Comparison of ENCODE assay signal across 18 cellular contexts in genomic region chr3:148087601-148088371, GRCh38.
DNase-seq lines count a peak whose midpoint lies in the region; ATAC-seq and TF ChIP-seq lines count a peak whose summit lies in the region.
"Had no signal": no experiment of that assay in that cellular context is flagged by ENCODE, and none has a peak within 500 bp of the region (broad histone marks: within the 10 kb centered on the region; RNA-seq: fewer than 3 reads in every experiment).

No MANE protein-coding gene starts in this region.

- no peak overlapping the region for H2AFZ ChIP-seq in Loucy (ENCODE audit: low read length)
- H2AFZ ChIP-seq in neural progenitor cell (replicated peaks), result no peak overlapping the region
- H2AFZ ChIP-seq: GM23248 had no signal

- no peaks in the 10 kb centered on the region for H3K36me3 ChIP-seq in Loucy (ENCODE audit: insufficient read depth, low read length)
- H3K36me3 ChIP-seq in neural progenitor cell, result no peaks in the 10 kb centered on the region
- H3K36me3 ChIP-seq: BE2C had no signal

- peaks cover 3% of the 10 kb centered on the region; the same call in 1 of the 2 replicates for H3F3A ChIP-seq in Loucy (ENCODE audit: low read depth)
- H3F3A ChIP-seq in neural progenitor cell (ENCODE audit: low read depth), result peaks cover 5% of the 10 kb centered on the region

- H3K4me1 ChIP-seq in Loucy (ENCODE audit: insufficient read depth, low read length, poor library complexity, severe bottlenecking), result peaks cover 51% of the 10 kb centered on the region
- H3K4me1 ChIP-seq in neural progenitor cell, result peaks cover 7% of the 10 kb centered on the region

- H3K4me3 ChIP-seq in Loucy (ENCODE audit: low read length, poor library complexity, severe bottlenecking) (no peak overlapping the region), neural progenitor cell (no peak overlapping the region)
- H3K4me3 ChIP-seq: GM23248 had no signal

- H3K27ac Mint-ChIP-seq in neural progenitor cell, result peak overlapping the region; percentile 61
- H3K27ac Mint-ChIP-seq: CD8-positive, alpha-beta memory T cell had no signal

- peaks cover 22% of the 10 kb centered on the region for H3K36me3 Mint-ChIP-seq in neural progenitor cell
- H3K36me3 Mint-ChIP-seq: CD4-positive, CD25-positive, alpha-beta regulatory T cell; CD8-positive, alpha-beta memory T cell had no signal

- H3K27me3 ChIP-seq in Loucy (ENCODE audit: insufficient read depth, low read length, poor library complexity, severe bottlenecking) (no peaks in the 10 kb centered on the region), neural progenitor cell (no peaks in the 10 kb centered on the region)
- H3K27me3 ChIP-seq: BE2C had no signal

- in situ Hi-C loops in G401 (cut with HindIII; ENCODE audit: low sequenced_read_pairs), result no loop called here

- peaks cover 13% of the 10 kb centered on the region for H3K9me3 Mint-ChIP-seq in neural progenitor cell

- H3K9ac ChIP-seq in Loucy (ENCODE audit: low read depth, low read length, poor library complexity, severe bottlenecking), result no peak overlapping the region
- H3K9ac ChIP-seq in neural progenitor cell, result no peak overlapping the region
- H3K9ac ChIP-seq: GM23248 had no signal

- H3K4me2 ChIP-seq in Loucy (ENCODE audit: low read depth, low read length, poor library complexity, severe bottlenecking) (peak overlapping the region; percentile 11), neural progenitor cell (no peak overlapping the region)

- no peak for ATAC-seq in left colon
- ATAC-seq in GM21825 (IDR thresholded peaks at IDR 0.05; ENCODE audit: unreplicated experiment), result no peak

- H3K9me3 ChIP-seq in Loucy (ENCODE audit: insufficient read depth, low read depth, low read length), result no peaks in the 10 kb centered on the region
- no peaks in the 10 kb centered on the region for H3K9me3 ChIP-seq in neural progenitor cell (ENCODE audit: low read depth)
- H3K9me3 ChIP-seq: BE2C had no signal

- no peaks in the 10 kb centered on the region for H3K9me2 ChIP-seq in Loucy (replicated peaks; ENCODE audit: low read depth, low read length)

- H4K20me1 ChIP-seq in Loucy (ENCODE audit: insufficient read depth, low read length, poor library complexity, severe bottlenecking) (no peaks in the 10 kb centered on the region), neural progenitor cell (ENCODE audit: low read depth) (no peaks in the 10 kb centered on the region)

- DNase-seq in G401 (ENCODE audit: low spot score) (peak; percentile 50), cerebellar cortex (ENCODE audit: low spot score) (peak; percentile 43), neural progenitor cell (ENCODE audit: low spot score) (no peak), left colon (no peak), NCI-H2171 (lab: John Stamatoyannopoulos, UW) (no peak)
- DNase-seq: BE2C; C1 segment of cervical spinal cord; CD4-positive, CD25-positive, alpha-beta regulatory T cell; CD8-positive, alpha-beta memory T cell; COR-L47; DMS 273 treated with DMSO at 0.1 percent for 48 hours; DMS53; GDM1; GM23248; HCEC 1CT had no signal

- peaks cover 2% of the 10 kb centered on the region for H3K27me3 Mint-ChIP-seq in neural progenitor cell (ENCODE audit: insufficient read depth, low read depth)
- H3K27me3 Mint-ChIP-seq: CD4-positive, CD25-positive, alpha-beta regulatory T cell; CD8-positive, alpha-beta memory T cell had no signal

- H3K27ac ChIP-seq in neural progenitor cell, result no peak overlapping the region
- H3K27ac ChIP-seq: GM23248, HL-60 had no signal

- no peak overlapping the region for H3K4me3 Mint-ChIP-seq in neural progenitor cell
- H3K4me3 Mint-ChIP-seq: CD4-positive, CD25-positive, alpha-beta regulatory T cell had no signal

- TF ChIP-seq CTCF in Loucy (conservative IDR thresholded peaks at IDR 0.05; ENCODE audit: low read length) (no peak), neural progenitor cell (IDR thresholded peaks at IDR 0.05) (no peak)

- no peaks in the 10 kb centered on the region for H3K79me2 ChIP-seq in Loucy (ENCODE audit: insufficient read depth, low read length)
- H3K79me2 ChIP-seq in neural progenitor cell (ENCODE audit: low read depth), result no peaks in the 10 kb centered on the region

- intact Hi-C loops in left colon (cut with DNase I, micrococcal nuclease), result no loop called here

- peaks cover 62% of the 10 kb centered on the region for H3K4me1 Mint-ChIP-seq in neural progenitor cell
- H3K4me1 Mint-ChIP-seq: CD8-positive, alpha-beta memory T cell had no signal

Comparison
In these comparisons a context has a peak if more than half of its experiments do, and no peak if none do; other contexts are left out.
1. DNase-seq: peak in G401 (single experiment) and cerebellar cortex (single experiment); none in neural progenitor cell (single experiment), left colon (0 of 2) and NCI-H2171 (single experiment).